ENCODE assay signal across 11 cellular contexts in genomic region chrX:13123857-13124345, GRCh38.
DNase-seq lines count a peak whose midpoint lies in the region; ATAC-seq and TF ChIP-seq lines count a peak whose summit lies in the region.
"Had no signal": no experiment of that assay in that cellular context is flagged by ENCODE, and none has a peak within 500 bp of the region (broad histone marks: within the 10 kb centered on the region; RNA-seq: fewer than 3 reads in every experiment).

No MANE protein-coding gene starts in this region.

- H3K4me1 Mint-ChIP-seq in chondrocyte (ENCODE audit: low read depth) (peaks cover 80% of the 10 kb centered on the region), nephron (peaks cover 44% of the 10 kb centered on the region)

- H3K4me1 ChIP-seq in DOHH2 (ENCODE audit: control insufficient read depth, low read length) (peaks cover 8% of the 10 kb centered on the region), Loucy (ENCODE audit: insufficient read depth, low read length, poor library complexity, severe bottlenecking) (peaks cover 53% of the 10 kb centered on the region)

- H3F3A ChIP-seq in DOHH2 (ENCODE audit: control insufficient read depth, insufficient read depth) = no peaks in the 10 kb centered on the region
- H3F3A ChIP-seq in Loucy (ENCODE audit: low read depth) = peaks cover 10% of the 10 kb centered on the region; the same call in 1 of the 2 replicates

- H3K36me3 Mint-ChIP-seq in chondrocyte (ENCODE audit: low read depth) (no peaks in the 10 kb centered on the region), nephron (ENCODE audit: low read depth) (no peaks in the 10 kb centered on the region)

- H3K9me3 ChIP-seq in DOHH2 (ENCODE audit: control insufficient read depth, insufficient read depth, low read length) (no peaks in the 10 kb centered on the region), Loucy (ENCODE audit: insufficient read depth, low read depth, low read length) (no peaks in the 10 kb centered on the region)

- no peak overlapping the region for H2AFZ ChIP-seq in Loucy (ENCODE audit: low read length)

- H3K9me2 ChIP-seq in DOHH2 (replicated peaks; ENCODE audit: control insufficient read depth, low read length) (no peaks in the 10 kb centered on the region), Loucy (replicated peaks; ENCODE audit: low read depth, low read length) (no peaks in the 10 kb centered on the region)

- H3K9ac ChIP-seq in Loucy (ENCODE audit: low read depth, low read length, poor library complexity, severe bottlenecking) = peak overlapping the region; percentile 51

- H3K27ac ChIP-seq in DOHH2 (ENCODE audit: low read depth, low read length) = no peak overlapping the region

- H3K4me3 Mint-ChIP-seq in chondrocyte (ENCODE audit: unreplicated experiment) = no peak overlapping the region
- no peak overlapping the region for H3K4me3 Mint-ChIP-seq in nephron

- H3K36me3 ChIP-seq in DOHH2 (ENCODE audit: control insufficient read depth, low read length) = no peaks in the 10 kb centered on the region
- no peaks in the 10 kb centered on the region for H3K36me3 ChIP-seq in Loucy (ENCODE audit: insufficient read depth, low read length)

- H3K27ac Mint-ChIP-seq in chondrocyte (ENCODE audit: unreplicated experiment) = peak overlapping the region; percentile 85
- H3K27ac Mint-ChIP-seq in nephron = peak overlapping the region; percentile 79 to 99 (median 94)

- no peaks in the 10 kb centered on the region for H3K79me2 ChIP-seq in DOHH2 (ENCODE audit: control insufficient read depth, low read length)
- no peaks in the 10 kb centered on the region for H3K79me2 ChIP-seq in Loucy (ENCODE audit: insufficient read depth, low read length)

- H3K27me3 ChIP-seq in DOHH2 (ENCODE audit: control insufficient read depth, low read length) (no peaks in the 10 kb centered on the region), Loucy (ENCODE audit: insufficient read depth, low read length, poor library complexity, severe bottlenecking) (no peaks in the 10 kb centered on the region)

- no peaks in the 10 kb centered on the region for H3K9me3 Mint-ChIP-seq in chondrocyte (ENCODE audit: low read depth)
- peaks cover 8% of the 10 kb centered on the region for H3K9me3 Mint-ChIP-seq in nephron

- no peak for ATAC-seq in HG02852 (IDR thresholded peaks at IDR 0.05; ENCODE audit: unreplicated experiment)

- H3K27me3 Mint-ChIP-seq in chondrocyte (ENCODE audit: low read depth) = no peaks in the 10 kb centered on the region
- peaks cover 3% of the 10 kb centered on the region for H3K27me3 Mint-ChIP-seq in nephron (ENCODE audit: low read depth)

- H3K4me3 ChIP-seq in DOHH2 (ENCODE audit: low read length) (no peak overlapping the region), Loucy (ENCODE audit: low read length, poor library complexity, severe bottlenecking) (peak overlapping the region; percentile 35)

- no peaks in the 10 kb centered on the region for H4K20me1 ChIP-seq in DOHH2 (ENCODE audit: control insufficient read depth, insufficient read depth, low read depth, low read length)
- no peaks in the 10 kb centered on the region for H4K20me1 ChIP-seq in Loucy (ENCODE audit: insufficient read depth, low read length, poor library complexity, severe bottlenecking)

- TF ChIP-seq CTCF in DOHH2 (IDR thresholded peaks at IDR 0.05; ENCODE audit: low read depth, low read length, poor library complexity, severe bottlenecking) (no peak), Loucy (conservative IDR thresholded peaks at IDR 0.05; ENCODE audit: low read length) (no peak), chondrocyte (IDR thresholded peaks at IDR 0.05) (no peak), nephron (IDR thresholded peaks at IDR 0.05; ENCODE audit: unreplicated experiment in 3 of 3) (no peak)

- DNase-seq in chondrocyte (ENCODE audit: low spot score) = no peak
- no peak for DNase-seq in Ammon's horn (ENCODE audit: low spot score)
- DNase-seq in NAMALWA (ENCODE audit: low spot score) = no peak
- DNase-seq in stimulated activated naive CD4-positive, alpha-beta T cell treated with Interleukin-2 at 50 U/mL for 16 hours (lab: John Stamatoyannopoulos, UW) = no peak
- DNase-seq: DMS79, NCI-H2107, posterior cingulate gyrus had no signal

- H3K4me2 ChIP-seq in DOHH2 (ENCODE audit: low read length) = peak overlapping the region; percentile 16
- H3K4me2 ChIP-seq in Loucy (ENCODE audit: low read depth, low read length, poor library complexity, severe bottlenecking) = peak overlapping the region; percentile 68
